ENCODE assay signal across 7 cellular contexts in the genomic region with DNA sequence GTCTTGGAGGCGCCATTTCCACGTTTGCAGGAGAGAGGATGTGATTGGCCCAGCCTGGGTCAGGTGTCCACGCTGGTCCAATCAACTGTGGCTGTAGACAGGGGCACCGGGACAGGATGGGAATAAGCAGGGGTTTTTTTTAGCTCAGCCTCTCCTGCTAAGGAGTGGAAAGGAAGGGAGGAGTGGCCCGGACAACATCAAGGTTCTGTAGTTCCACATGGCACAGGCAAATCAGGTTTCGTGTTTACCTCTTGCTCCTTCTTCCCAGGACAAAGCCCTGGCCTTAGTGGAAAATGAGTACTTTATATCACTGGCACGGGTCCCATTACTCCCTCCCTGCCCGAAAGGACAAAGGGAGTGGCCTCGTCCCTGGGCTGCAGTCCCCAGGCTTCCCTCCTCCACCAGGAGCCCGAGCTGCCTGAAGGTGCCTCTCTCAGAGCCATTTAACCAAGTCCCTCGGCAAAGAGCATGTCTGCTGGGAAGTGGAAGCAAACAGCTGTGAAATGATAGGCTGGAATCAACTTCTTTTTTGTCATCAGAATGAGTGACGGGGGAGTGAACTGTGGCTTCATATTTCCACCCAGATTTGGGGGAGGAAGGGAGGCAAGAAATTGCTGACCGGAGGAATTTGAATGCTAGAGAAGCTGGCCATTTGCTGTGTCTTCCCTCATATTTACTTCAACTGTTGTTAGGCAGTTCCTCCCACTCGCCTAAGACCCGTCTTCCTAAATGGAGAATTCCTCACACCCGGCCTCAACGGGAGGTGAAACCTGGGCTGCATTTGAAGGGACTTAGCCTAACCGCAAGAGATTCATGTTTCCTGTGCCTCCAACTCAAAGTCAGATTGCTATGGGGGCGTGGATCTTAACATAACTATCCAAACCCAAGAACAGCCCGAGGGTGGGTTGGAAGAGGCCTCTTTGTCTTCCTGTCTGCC.
DNase-seq lines count a peak whose midpoint lies in the region; FAIRE-seq and TF ChIP-seq lines count a peak whose summit lies in the region.

No MANE protein-coding gene starts in this region.

- H3K27ac Mint-ChIP-seq in activated CD4-positive, alpha-beta T cell treated with anti-CD3 and anti-CD28 coated beads, Interleukin-2, amount 10 ng/mL, durations not matched to agents 7 days and 5 days: no peak overlapping the region

- peaks cover 7% of the 10 kb centered on the region for H3K4me1 Mint-ChIP-seq in activated CD4-positive, alpha-beta T cell treated with anti-CD3 and anti-CD28 coated beads, Interleukin-2, amount 10 ng/mL, durations not matched to agents 7 days and 5 days

- TF ChIP-seq POLR2A in tibial nerve (IDR thresholded peaks at IDR 0.05): no peak

- no peaks in the 10 kb centered on the region for H3K9me3 ChIP-seq in HUES64 (ENCODE audit: insufficient read depth, low read depth, low read length)
- H3K9me3 ChIP-seq in tibial nerve: no peaks in the 10 kb centered on the region

- peak overlapping the region; percentile 17; the same call in 1 of the 2 replicates for H3K9ac ChIP-seq in HUES64 (ENCODE audit: low read depth, low read length)

- no peak for FAIRE-seq in GM19239 (lab: Jason Lieb, UNC)

- H3K4me3 ChIP-seq in HUES64 (ENCODE audit: low read length): no peak overlapping the region
- H3K4me3 ChIP-seq in tibial nerve: no peak overlapping the region

- no peaks in the 10 kb centered on the region for H3K36me3 Mint-ChIP-seq in activated CD4-positive, alpha-beta T cell treated with anti-CD3 and anti-CD28 coated beads, Interleukin-2, amount 10 ng/mL, durations not matched to agents 7 days and 5 days (ENCODE audit: low read depth)

- H3K36me3 ChIP-seq in HUES64 (ENCODE audit: insufficient read depth, low read length) (no peaks in the 10 kb centered on the region), tibial nerve (no peaks in the 10 kb centered on the region)

- peaks cover 29% of the 10 kb centered on the region; the same call in 1 of the 2 replicates for H3K4me1 ChIP-seq in HUES64 (ENCODE audit: insufficient read depth, low read length)
- H3K4me1 ChIP-seq in tibial nerve: peaks cover 0 to 35% (median 4%) of the 10 kb centered on the region in 4 donors

- TF ChIP-seq CTCF in tibial nerve (IDR thresholded peaks at IDR 0.05) (no peak), GM13977 (IDR thresholded peaks at IDR 0.05; ENCODE audit: extremely low read depth, insufficient read depth, missing control alignments) (no peak)

- no peaks in the 10 kb centered on the region for H3K27me3 ChIP-seq in HUES64 (ENCODE audit: insufficient read depth, low read length)
- H3K27me3 ChIP-seq in tibial nerve: no peaks in the 10 kb centered on the region

- H3K27ac ChIP-seq in HUES64 (ENCODE audit: low read depth, low read length): peak overlapping the region; percentile 77; the same call in 1 of the 2 replicates
- peak overlapping the region in 3 of 4 donors; percentile 36 to 68 (median 52) for H3K27ac ChIP-seq in tibial nerve

- POLR2A ChIA-PET in activated CD4-positive, alpha-beta T cell treated with anti-CD3 and anti-CD28 coated beads, Interleukin-2, amount 10 ng/mL, durations not matched to agents 7 days and 5 days (lab: Charles Lee): no interaction called here

- CTCF ChIA-PET in activated CD4-positive, alpha-beta T cell treated with anti-CD3 and anti-CD28 coated beads, Interleukin-2, amount 10 ng/mL, durations not matched to agents 7 days and 5 days (lab: Charles Lee): no interaction called here

- in situ Hi-C loops in GM13977 (cut with MboI; ENCODE audit: low pct_unique_long_range_greater_than_20kb, low sequenced_read_pairs, unreplicated experiment): no loop called here

- WGBS in HUES64: 46% methylated on average over 20 of the region's 20 CpGs
- WGBS in tibial nerve, 2 donors: 45 to 47% methylated on average over 20 of the region's 20 CpGs

- no peaks in the 10 kb centered on the region for H3K9me3 Mint-ChIP-seq in activated CD4-positive, alpha-beta T cell treated with anti-CD3 and anti-CD28 coated beads, Interleukin-2, amount 10 ng/mL, durations not matched to agents 7 days and 5 days

- peak; percentile 100 for DNase-seq in amniotic epithelial cell (ENCODE audit: low read depth)
- DNase-seq in kidney glomerular epithelial cell (lab: John Stamatoyannopoulos, UW): peak; percentile 90
- no peak for DNase-seq in tibial nerve (ENCODE audit: low spot score in 2 of 2)
- no peak for DNase-seq in GM13977 (ENCODE audit: low spot score)
- DNase-seq in GM19239 (ENCODE audit: insufficient read length, low spot score): no peak
- no peak for DNase-seq in activated CD4-positive, alpha-beta T cell treated with anti-CD3 and anti-CD28 coated beads, Interleukin-2, amount 10 ng/mL, durations not matched to agents 7 days and 5 days

- peaks cover 6% of the 10 kb centered on the region for H3K27me3 Mint-ChIP-seq in activated CD4-positive, alpha-beta T cell treated with anti-CD3 and anti-CD28 coated beads, Interleukin-2, amount 10 ng/mL, durations not matched to agents 7 days and 5 days

- no peak for TF ChIP-seq EP300 in tibial nerve (IDR thresholded peaks at IDR 0.05)

- no peak overlapping the region for H3K4me3 Mint-ChIP-seq in activated CD4-positive, alpha-beta T cell treated with anti-CD3 and anti-CD28 coated beads, Interleukin-2, amount 10 ng/mL, durations not matched to agents 7 days and 5 days

Comparison
In these comparisons a context has a peak if more than half of its experiments do, and no peak if none do; other contexts are left out.
1. DNase-seq: peak in amniotic epithelial cell (single experiment) and kidney glomerular epithelial cell (single experiment); none in tibial nerve (0 of 2), GM13977 (single experiment), GM19239 (single experiment) and activated CD4-positive, alpha-beta T cell treated with anti-CD3 and anti-CD28 coated beads, Interleukin-2, amount 10 ng/mL, durations not matched to agents 7 days and 5 days (single experiment).